18 cellular contexts compared by ENCODE assay signal in the genomic region with DNA sequence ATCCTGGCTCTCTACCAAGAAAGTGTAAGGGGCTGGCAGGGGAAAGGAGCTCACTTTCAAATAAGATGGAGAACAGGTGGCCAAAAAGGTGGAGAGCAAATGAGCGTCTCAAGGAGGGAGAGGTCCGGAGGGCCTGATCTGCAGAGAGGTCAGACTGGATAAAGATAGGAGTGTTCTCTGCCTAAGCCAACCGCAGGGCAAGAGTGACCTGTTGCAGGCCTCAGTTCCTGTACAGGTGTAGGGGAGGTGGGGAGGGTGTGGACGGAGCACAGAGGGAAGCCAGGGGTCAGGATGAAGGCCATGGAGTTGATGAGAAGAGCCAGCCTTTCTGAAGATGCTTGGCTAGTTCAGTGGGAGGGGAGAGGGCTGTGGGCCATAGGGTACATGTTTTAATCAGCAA.
"Had no signal": no experiment of that assay in that cellular context is flagged by ENCODE, and none has a peak within 500 bp of the region (broad histone marks: within the 10 kb centered on the region; RNA-seq: fewer than 3 reads in every experiment).

No MANE protein-coding gene starts in this region.

- H3K9ac ChIP-seq: parathyroid adenoma had no signal

- H2AFZ ChIP-seq: hepatocyte, parathyroid adenoma had no signal

- H3K36me3 Mint-ChIP-seq: natural killer cell treated with Interleukin-12 subunit alpha and Interleukin-12 subunit beta and Interleukin-15 and Interleukin-18, amount 100 ng/mL, for 72 hours; stimulated activated effector memory CD8-positive, alpha-beta T cell treated with anti-CD3 and anti-CD28 coated beads, Interleukin-12 subunit alpha, Interleukin-12 subunit beta, amount 100 ng/mL, for 72 hours had no signal

- H3K4me3 ChIP-seq: coronary artery, hepatocyte, mucosa of descending colon, psoas muscle, right lobe of liver, tibial artery, upper lobe of right lung, vagina had no signal

- H3K27me3 Mint-ChIP-seq: natural killer cell treated with Interleukin-12 subunit alpha and Interleukin-12 subunit beta and Interleukin-15 and Interleukin-18, amount 100 ng/mL, for 72 hours; stimulated activated naive CD8-positive, alpha-beta T cell treated with anti-CD3 and anti-CD28 coated beads, Interleukin-15, Interleukin-2, amounts not matched to agents 100 ng/mL and 50 ng/mL, for 24 hours had no signal

- H3K27ac Mint-ChIP-seq: natural killer cell treated with Interleukin-12 subunit alpha and Interleukin-12 subunit beta and Interleukin-15 and Interleukin-18, amount 100 ng/mL, for 72 hours; stimulated activated effector memory CD8-positive, alpha-beta T cell treated with anti-CD3 and anti-CD28 coated beads, Interleukin-12 subunit alpha, Interleukin-12 subunit beta, amount 100 ng/mL, for 72 hours; stimulated activated naive CD8-positive, alpha-beta T cell treated with anti-CD3 and anti-CD28 coated beads, Interleukin-15, Interleukin-2, amounts not matched to agents 100 ng/mL and 50 ng/mL, for 24 hours had no signal

- ATAC-seq: mucosa of descending colon; natural killer cell treated with Interleukin-12 subunit alpha and Interleukin-12 subunit beta and Interleukin-15 and Interleukin-18, amount 100 ng/mL, for 72 hours; psoas muscle; right lobe of liver had no signal

- H3K9me3 ChIP-seq: mucosa of descending colon, psoas muscle, right lobe of liver, tibial artery, upper lobe of right lung, vagina had no signal

- H3K9me3 Mint-ChIP-seq: endodermal cell; natural killer cell treated with Interleukin-12 subunit alpha and Interleukin-12 subunit beta and Interleukin-15 and Interleukin-18, amount 100 ng/mL, for 72 hours; stimulated activated effector memory CD8-positive, alpha-beta T cell treated with anti-CD3 and anti-CD28 coated beads, Interleukin-12 subunit alpha, Interleukin-12 subunit beta, amount 100 ng/mL, for 72 hours; stimulated activated naive CD8-positive, alpha-beta T cell treated with anti-CD3 and anti-CD28 coated beads, Interleukin-15, Interleukin-2, amounts not matched to agents 100 ng/mL and 50 ng/mL, for 24 hours had no signal

- H3K36me3 ChIP-seq: right lobe of liver, tibial artery, upper lobe of right lung, vagina had no signal

- H3K4me1 ChIP-seq: parathyroid adenoma, right lobe of liver, tibial artery, upper lobe of right lung, vagina had no signal

- H3K4me2 ChIP-seq: hepatocyte had no signal

- H3K27me3 ChIP-seq: hepatocyte, right lobe of liver, upper lobe of right lung, vagina had no signal

- H3K79me2 ChIP-seq: hepatocyte, parathyroid adenoma had no signal

- DNase-seq: effector CD4-positive, alpha-beta T cell; endodermal cell; erythroblast; foreskin melanocyte; mucosa of descending colon; psoas muscle; retina; right lobe of liver; stimulated activated CD4-positive, alpha-beta T cell treated with anti-CD3 and anti-CD28 coated beads, Interleukin-4, amount 100 ng/mL, for 1 hour; tibial artery; upper lobe of right lung had no signal

- H3K27ac ChIP-seq: coronary artery, hepatocyte, parathyroid adenoma, psoas muscle, right lobe of liver, tibial artery, upper lobe of right lung, vagina had no signal

- H3K4me3 Mint-ChIP-seq: endodermal cell; natural killer cell treated with Interleukin-12 subunit alpha and Interleukin-12 subunit beta and Interleukin-15 and Interleukin-18, amount 100 ng/mL, for 72 hours; stimulated activated effector memory CD8-positive, alpha-beta T cell treated with anti-CD3 and anti-CD28 coated beads, Interleukin-12 subunit alpha, Interleukin-12 subunit beta, amount 100 ng/mL, for 72 hours; stimulated activated naive CD8-positive, alpha-beta T cell treated with anti-CD3 and anti-CD28 coated beads, Interleukin-15, Interleukin-2, amounts not matched to agents 100 ng/mL and 50 ng/mL, for 24 hours had no signal
